In the genomic region with DNA sequence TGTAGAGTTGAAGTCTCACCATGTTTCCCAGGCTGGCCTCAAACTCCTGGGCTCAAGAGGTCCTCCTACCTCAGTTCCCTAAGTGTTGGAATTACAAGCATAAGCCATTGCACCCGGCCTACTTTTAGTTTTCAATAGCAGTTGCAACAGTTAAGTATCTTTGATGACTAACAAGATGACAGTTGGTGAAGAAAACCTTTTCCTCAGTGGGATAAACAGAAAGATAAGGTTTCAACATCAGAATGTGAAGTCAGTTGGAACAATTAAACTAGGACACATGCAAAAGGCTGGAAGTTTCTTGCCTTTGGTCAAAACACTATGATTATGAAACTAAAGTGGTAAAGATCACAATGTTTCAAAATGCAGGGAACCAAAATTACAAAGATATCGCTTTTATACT, we compare ENCODE assay signal across 13 cellular contexts.
DNase-seq lines count a peak whose midpoint lies in the region; ATAC-seq and TF ChIP-seq lines count a peak whose summit lies in the region.
"Had no signal": no experiment of that assay in that cellular context is flagged by ENCODE, and none has a peak within 500 bp of the region (broad histone marks: within the 10 kb centered on the region; RNA-seq: fewer than 3 reads in every experiment).

No MANE protein-coding gene starts in this region.

- H3K4me3 ChIP-seq in AG10803 (ENCODE audit: low read length) (no peak overlapping the region), IMR-90 (ENCODE audit: insufficient read depth, low read depth, low read length) (no peak overlapping the region), body of pancreas (no peak overlapping the region)
- H3K4me3 ChIP-seq: lung had no signal

- no CpG with 5 or more reads among the region's 2 CpGs for WGBS in IMR-90 (ENCODE audit: extremely low coverage in 2 of 2, insufficient read length in 1 of 2), 2 experiments
- WGBS in body of pancreas, 2 donors, result 82 to 84% methylated on average over 2 of the region's 2 CpGs

- H3K79me1 ChIP-seq in IMR-90 (ENCODE audit: low read depth in 1 of 2, low read length in 2 of 2), result peaks cover 0 to 12% of the 10 kb centered on the region in 2 experiments; a peak in 3 of 4 replicates

- CTCF ChIA-PET in IMR-90 (lab: Yijun Ruan, JAX), result interaction anchor here (1.0 kb wide), 1 partner anchor 31 kb away, joined by 3 read pairs; no protein-coding TSS in a partner anchor

- peak overlapping the region; percentile 83 for H3K14ac ChIP-seq in IMR-90 (replicated peaks; ENCODE audit: low read depth, low read length)

- H3K4ac ChIP-seq in IMR-90 (ENCODE audit: low read depth, low read length), result peak overlapping the region; percentile 89

- peak overlapping the region; percentile 95 for H2BK5ac ChIP-seq in IMR-90 (ENCODE audit: low read depth, low read length, poor library complexity, severe bottlenecking)

- H3K18ac ChIP-seq in IMR-90 (ENCODE audit: low read depth, low read length), result peak overlapping the region; percentile 82

- peak overlapping the region; percentile 88 for H2AK5ac ChIP-seq in IMR-90 (ENCODE audit: low read depth, low read length)

- H3K23ac ChIP-seq in IMR-90 (ENCODE audit: low read depth, low read length), result peak overlapping the region; percentile 63; the same call in 1 of the 2 replicates

- peaks cover 14% of the 10 kb centered on the region for H3K9me1 ChIP-seq in IMR-90 (ENCODE audit: insufficient read depth, low read length)

- H3K36me3 ChIP-seq in IMR-90 (ENCODE audit: control insufficient read depth, insufficient read depth, low read length) (no peaks in the 10 kb centered on the region), body of pancreas (replicated peaks in 1 of 2; ENCODE audit: insufficient read depth in 1 of 2, low read depth in 2 of 2) (no peaks in the 10 kb centered on the region)

- H2AFZ ChIP-seq in IMR-90 (replicated peaks; ENCODE audit: low read length, poor library complexity), result no peak overlapping the region

- no peak overlapping the region for H2AK9ac ChIP-seq in IMR-90 (replicated peaks; ENCODE audit: low read depth, low read length, poor library complexity)

- POLR2A ChIA-PET in IMR-90 (lab: Charles Lee; ENCODE audit: unreplicated experiment), result no interaction called here

- dilution Hi-C loops in IMR-90 (cut with HindIII; ENCODE audit: low sequenced_read_pairs, unreplicated experiment), result no loop called here

- peak; percentile 64 for ATAC-seq in IMR-90 (ENCODE audit: low read depth)
- ATAC-seq in body of pancreas, result peak; percentile 29
- no peak for ATAC-seq in HG02885 (IDR thresholded peaks at IDR 0.05; ENCODE audit: poor library complexity, unreplicated experiment)

- H3K27ac ChIP-seq in IMR-90 (ENCODE audit: insufficient read depth, low read length) (peak overlapping the region; percentile 90), body of pancreas (no peak overlapping the region)

- no peaks in the 10 kb centered on the region for H3K9me3 Mint-ChIP-seq in nephron
- H3K9me3 Mint-ChIP-seq: activated CD4-positive, alpha-beta memory T cell treated with anti-CD3 and anti-CD28 coated beads, Interleukin-2, amount 10 ng/mL, durations not matched to agents 7 days and 5 days; T-helper 1 cell treated with Interleukin-12 subunit alpha and Interleukin-12 subunit beta and Interleukin-4 antibody, amounts not matched to agents 30 μg/mL and 1 μg/mL, for 36 hours had no signal

- H3K9ac ChIP-seq in IMR-90 (ENCODE audit: low read depth, low read length), result no peak overlapping the region

- intact Hi-C loops in IMR-90 (cut with micrococcal nuclease) (no loop called here), body of pancreas (cut with DNase I) (no loop called here)

- H3K4me1 ChIP-seq in IMR-90 (ENCODE audit: control insufficient read depth, insufficient read depth, low read length), result peaks cover 20% of the 10 kb centered on the region
- H3K4me1 ChIP-seq in body of pancreas, result no peaks in the 10 kb centered on the region

- TF ChIP-seq CTCF in AG10803 (conservative IDR thresholded peaks at IDR 0.05; ENCODE audit: low read length), result no peak
- TF ChIP-seq CTCF in IMR-90 (conservative IDR thresholded peaks at IDR 0.05; ENCODE audit: low read depth, low read length), result no peak
- no peak for TF ChIP-seq CTCF in body of pancreas (IDR thresholded peaks at IDR 0.05)
- TF ChIP-seq CTCF in nephron (IDR thresholded peaks at IDR 0.05; ENCODE audit: unreplicated experiment in 3 of 3), result no peak

- peak overlapping the region; percentile 96 for H2BK20ac ChIP-seq in IMR-90 (ENCODE audit: low read depth, low read length)

- TF ChIP-seq POLR2A in IMR-90 (IDR thresholded peaks at IDR 0.05; ENCODE audit: low read depth, low read length) (no peak), body of pancreas (IDR thresholded peaks at IDR 0.05) (no peak)

- H3K36me3 Mint-ChIP-seq in nephron (ENCODE audit: low read depth), result no peaks in the 10 kb centered on the region

- H3K27me3 ChIP-seq in IMR-90 (ENCODE audit: control insufficient read depth, insufficient read depth, low read length) (no peaks in the 10 kb centered on the region), body of pancreas (no peaks in the 10 kb centered on the region)

- peak overlapping the region in 2 of 3 experiments; percentile 43 to 54 for H3K27ac Mint-ChIP-seq in nephron
- H3K27ac Mint-ChIP-seq: activated CD4-positive, alpha-beta memory T cell treated with anti-CD3 and anti-CD28 coated beads, Interleukin-2, amount 10 ng/mL, durations not matched to agents 7 days and 5 days; T-helper 1 cell treated with Interleukin-12 subunit alpha and Interleukin-12 subunit beta and Interleukin-4 antibody, amounts not matched to agents 30 μg/mL and 1 μg/mL, for 36 hours had no signal

- 0 out of 2 replicates have a peak, but pooled peaks have one; percentile 6 for TF ChIP-seq RAD21 in IMR-90 (IDR thresholded peaks at IDR 0.05; ENCODE audit: low read length)

- H3K9me3 ChIP-seq in IMR-90 (ENCODE audit: control insufficient read depth, insufficient read depth, low read length), result no peaks in the 10 kb centered on the region
- H3K9me3 ChIP-seq in body of pancreas, result no peaks in the 10 kb centered on the region

- BruUV-seq in IMR-90 (replicated peaks; lab: Mats Ljungman, UMichigan), result no TSS peak

- H4K8ac ChIP-seq in IMR-90 (ENCODE audit: low read depth in 2 of 2, low read length in 2 of 2), result peak overlapping the region; percentile 53 to 84

- H3K4me3 Mint-ChIP-seq in nephron, result no peak overlapping the region
- H3K4me3 Mint-ChIP-seq: activated CD4-positive, alpha-beta memory T cell treated with anti-CD3 and anti-CD28 coated beads, Interleukin-2, amount 10 ng/mL, durations not matched to agents 7 days and 5 days; T-helper 1 cell treated with Interleukin-12 subunit alpha and Interleukin-12 subunit beta and Interleukin-4 antibody, amounts not matched to agents 30 μg/mL and 1 μg/mL, for 36 hours had no signal

- no peaks in the 10 kb centered on the region for H4K20me1 ChIP-seq in IMR-90 (ENCODE audit: insufficient read depth, low read length)

- peak overlapping the region; percentile 95 for H2BK120ac ChIP-seq in IMR-90 (ENCODE audit: low read depth, low read length)

- peak overlapping the region; percentile 70 for H3K56ac ChIP-seq in IMR-90 (ENCODE audit: extremely low read depth, insufficient read depth, low read length)

- 0 out of 2 replicates have a peak overlapping the region, but pooled peaks have one; percentile 9 for H3K4me2 ChIP-seq in IMR-90 (ENCODE audit: low read depth, low read length)

- peak overlapping the region; percentile 50 for H4K5ac ChIP-seq in IMR-90 (ENCODE audit: low read depth, low read length)

- peak overlapping the region; percentile 79; the same call in 2 of the 3 replicates for H2BK15ac ChIP-seq in IMR-90 (ENCODE audit: low read depth, low read length)

- in situ Hi-C loops in IMR-90 (cut with MboI; ENCODE audit: low sequenced_read_pairs), result no loop called here

- H3K27me3 Mint-ChIP-seq in nephron (ENCODE audit: low read depth), result no peaks in the 10 kb centered on the region
- H3K27me3 Mint-ChIP-seq: activated CD4-positive, alpha-beta memory T cell treated with anti-CD3 and anti-CD28 coated beads, Interleukin-2, amount 10 ng/mL, durations not matched to agents 7 days and 5 days had no signal

- DNase-seq in AG10803 (ENCODE audit: low read depth), result peak; percentile 85
- peak; percentile 92 for DNase-seq in IMR-90
- no peak for DNase-seq in body of pancreas
- no peak for DNase-seq in NCI-H2029 (lab: John Stamatoyannopoulos, UW)
- DNase-seq in mesenteric fat pad (ENCODE audit: low spot score), result no peak
- DNase-seq in iPS-NIHi7 (ENCODE audit: extremely low spot score), result no peak
- DNase-seq: activated CD4-positive, alpha-beta memory T cell treated with anti-CD3 and anti-CD28 coated beads, Interleukin-2, amount 10 ng/mL, durations not matched to agents 7 days and 5 days; Calu3; NCI-H526 had no signal

- H4K91ac ChIP-seq in IMR-90 (ENCODE audit: insufficient read depth, low read depth, low read length), result peak overlapping the region; percentile 90

- H3K4me1 Mint-ChIP-seq in nephron, result peaks cover 51% of the 10 kb centered on the region
- H3K4me1 Mint-ChIP-seq: activated CD4-positive, alpha-beta memory T cell treated with anti-CD3 and anti-CD28 coated beads, Interleukin-2, amount 10 ng/mL, durations not matched to agents 7 days and 5 days had no signal

TF ChIP-seq in IMR-90, 13 proteins besides CTCF, POLR2A, EP300 and RAD21:
- 0 out of 2 replicates have a peak, but pooled peaks have one; percentile 22 for TF ChIP-seq BHLHE40 (IDR thresholded peaks at IDR 0.05; ENCODE audit: low read depth, low read length)
- peak; percentile 89 for TF ChIP-seq CEBPB (IDR thresholded peaks at IDR 0.05; ENCODE audit: low read depth, low read length)
- peak; percentile 75; the same call in 1 of the 2 replicates for TF ChIP-seq FOS (IDR thresholded peaks at IDR 0.05; ENCODE audit: low read depth, low read length)
- TF ChIP-seq, protein P1, sequence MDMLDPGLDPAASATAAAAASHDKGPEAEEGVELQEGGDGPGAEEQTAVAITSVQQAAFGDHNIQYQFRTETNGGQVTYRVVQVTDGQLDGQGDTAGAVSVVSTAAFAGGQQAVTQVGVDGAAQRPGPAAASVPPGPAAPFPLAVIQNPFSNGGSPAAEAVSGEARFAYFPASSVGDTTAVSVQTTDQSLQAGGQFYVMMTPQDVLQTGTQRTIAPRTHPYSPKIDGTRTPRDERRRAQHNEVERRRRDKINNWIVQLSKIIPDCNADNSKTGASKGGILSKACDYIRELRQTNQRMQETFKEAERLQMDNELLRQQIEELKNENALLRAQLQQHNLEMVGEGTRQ (IDR thresholded peaks at IDR 0.05; ENCODE audit: low read depth, low read length), result no peak
- TF ChIP-seq CHD1 (IDR thresholded peaks at IDR 0.05; ENCODE audit: low read depth, low read length), result no peak

Comparison
In these comparisons a context has a peak if more than half of its experiments do, and no peak if none do; other contexts are left out.
1. DNase-seq: peak in AG10803 (single experiment) and IMR-90 (single experiment); none in body of pancreas (0 of 4), NCI-H2029 (single experiment), mesenteric fat pad (single experiment) and iPS-NIHi7 (single experiment).